17 cellular contexts compared by ENCODE assay signal in genomic region chr10:103171278-103171677, GRCh38. TPM values are rescaled to one million over a fixed set of nuclear protein-coding genes. Genes with fewer than 3 reads are reported as not detected.
DNase-seq lines count a peak whose midpoint lies in the region; ATAC-seq, FAIRE-seq and TF ChIP-seq lines count a peak whose summit lies in the region.
"Had no signal": no experiment of that assay in that cellular context is flagged by ENCODE, and none has a peak within 500 bp of the region (broad histone marks: within the 10 kb centered on the region; RNA-seq: fewer than 3 reads in every experiment).

No MANE protein-coding gene starts in this region.

- no peak overlapping the region for H3K4me3 ChIP-seq in DND-41 (ENCODE audit: low read depth in 1 of 2, low read length in 2 of 2)
- no peak overlapping the region for H3K4me3 ChIP-seq in epithelial cell of esophagus (ENCODE audit: low read length)
- no peak overlapping the region for H3K4me3 ChIP-seq in pancreas
- H3K4me3 ChIP-seq: esophagus muscularis mucosa, right lobe of liver, SK-N-MC had no signal

- no peak overlapping the region; the same call in 1 of the 2 replicates for H3K9ac ChIP-seq in DND-41 (ENCODE audit: low read depth, low read length)

- H3K27me3 ChIP-seq in DND-41 (ENCODE audit: insufficient read depth, low read length, poor library complexity): no peaks in the 10 kb centered on the region
- no peaks in the 10 kb centered on the region for H3K27me3 ChIP-seq in pancreas
- H3K27me3 ChIP-seq: esophagus muscularis mucosa, right lobe of liver had no signal

- no peak overlapping the region for H3K4me2 ChIP-seq in DND-41 (ENCODE audit: insufficient read depth, low read length)

- H3K27ac ChIP-seq in DND-41 (ENCODE audit: low read length) (peak overlapping the region; percentile 60), pancreas (peak overlapping the region in 2 of 4 donors; percentile 61 to 82)
- H3K27ac ChIP-seq: esophagus muscularis mucosa, right lobe of liver, SK-N-MC had no signal

- no peaks in the 10 kb centered on the region for H3K9me3 ChIP-seq in DND-41 (ENCODE audit: insufficient read depth, low read length, severe bottlenecking)
- no peaks in the 10 kb centered on the region for H3K9me3 ChIP-seq in pancreas
- H3K9me3 ChIP-seq: esophagus muscularis mucosa, right lobe of liver had no signal

- no peak for TF ChIP-seq CTCF in DND-41 (IDR thresholded peaks at IDR 0.05; ENCODE audit: borderline replicate concordance, extremely low read depth, low read length, poor library complexity, severe bottlenecking)
- no peak for TF ChIP-seq CTCF in epithelial cell of esophagus (IDR thresholded peaks at IDR 0.05; ENCODE audit: insufficient read depth, low read depth, low read length, missing control alignments)
- TF ChIP-seq CTCF in pancreas (IDR thresholded peaks at IDR 0.05): no peak

- FAIRE-seq in pancreas (lab: Jason Lieb, UNC): peak; percentile 65
- FAIRE-seq: GM12891 had no signal

- H3K79me2 ChIP-seq in DND-41 (ENCODE audit: insufficient read depth, low read length): peaks cover 89% of the 10 kb centered on the region

- H3K4me1 ChIP-seq in DND-41 (ENCODE audit: insufficient read depth, low read length) (peaks cover 21% of the 10 kb centered on the region), pancreas (peaks cover 0 to 7% (median 0%) of the 10 kb centered on the region in 3 donors)
- H3K4me1 ChIP-seq: right lobe of liver had no signal

- ATAC-seq in DND-41 (ENCODE audit: insufficient read depth, low read depth) (peak; percentile 52; the same call in 1 of the 3 replicates), pancreas (peak; percentile 40 to 84 (median 75)), SK-N-SH treated with all-trans-retinoic acid at 6 μM for 48 hours (no peak)

- no peak for DNase-seq in DND-41
- DNase-seq in LoVo (ENCODE audit: low spot score): peak; percentile 41
- peak; percentile 77 for DNase-seq in epithelial cell of esophagus (ENCODE audit: low read depth)
- no peak for DNase-seq in pancreas
- DNase-seq in anterior cingulate cortex (lab: John Stamatoyannopoulos, UW): no peak
- DNase-seq in retina: no peak
- DNase-seq: COR-L47, GDM1, MV-4-11, NCI-H2081 treated with DMSO at 0.1 percent for 48 hours, NCI-H524, right lobe of liver, T1000 had no signal

- H4K20me1 ChIP-seq in DND-41 (ENCODE audit: insufficient read depth, low read length): peaks cover 14% of the 10 kb centered on the region; the same call in 1 of the 2 replicates

- H2AFZ ChIP-seq in DND-41 (ENCODE audit: low read depth, low read length): no peak overlapping the region

- WGBS in pancreas, 2 donors: 29 to 36% methylated on average over 1 of the region's 1 CpG

- H3K36me3 ChIP-seq in DND-41 (ENCODE audit: insufficient read depth, low read length) (peaks cover 76% of the 10 kb centered on the region), pancreas (peaks cover 0 to 26% (median 12%) of the 10 kb centered on the region in 3 donors)

- intact Hi-C loops in pancreas (cut with DNase I): no loop called here

TF ChIP-seq in SK-N-SH treated with all-trans-retinoic acid at 6 μM for 48 hours, 23 proteins besides CTCF, POLR2A, EP300 and RAD21:
- TF ChIP-seq TSHZ2 (CRISPR knock-in tag; IDR thresholded peaks at IDR 0.05): no peak
- no peak for TF ChIP-seq ARNTL (CRISPR knock-in tag; IDR thresholded peaks at IDR 0.05; ENCODE audit: borderline replicate concordance, low read depth)
- no peak for TF ChIP-seq PATZ1 (CRISPR knock-in tag; IDR thresholded peaks at IDR 0.05; ENCODE audit: borderline replicate concordance)
- TF ChIP-seq ISL1 (CRISPR knock-in tag; IDR thresholded peaks at IDR 0.05): no peak
- TF ChIP-seq CSRNP3 (CRISPR knock-in tag; IDR thresholded peaks at IDR 0.05): no peak
- TF ChIP-seq OSR1 (CRISPR knock-in tag; IDR thresholded peaks at IDR 0.05): no peak
- no peak for TF ChIP-seq ZNF70 (CRISPR knock-in tag; IDR thresholded peaks at IDR 0.05)
- no peak for TF ChIP-seq CSDC2 (CRISPR knock-in tag; IDR thresholded peaks at IDR 0.05)
- no peak for TF ChIP-seq CREB5 (CRISPR knock-in tag; IDR thresholded peaks at IDR 0.05; ENCODE audit: low read depth)
- TF ChIP-seq BACH2 (CRISPR knock-in tag; IDR thresholded peaks at IDR 0.05; ENCODE audit: borderline replicate concordance): no peak
- TF ChIP-seq ZFP3 (CRISPR knock-in tag; IDR thresholded peaks at IDR 0.05): no peak
- TF ChIP-seq GLIS3 (CRISPR knock-in tag; IDR thresholded peaks at IDR 0.05): no peak
- no peak for TF ChIP-seq ZFP30 (CRISPR knock-in tag; IDR thresholded peaks at IDR 0.05)
- TF ChIP-seq ESRRG (CRISPR knock-in tag; IDR thresholded peaks at IDR 0.05): no peak
- TF ChIP-seq PPARA (CRISPR knock-in tag; IDR thresholded peaks at IDR 0.05; ENCODE audit: borderline replicate concordance): no peak

RNA-seq across cellular contexts. Expression of gene NT5C2, which starts 21.8 kb away (rescaled TPM):
- total RNA-seq in pancreas: 10 to 100 TPM; 21.7 to 45.0 (median 26.4) TPM
- polyA plus RNA-seq in pancreas: 10 to 100 TPM; 19.4 to 34.2 TPM

Comparison
In these comparisons a context has a peak if more than half of its experiments do, and no peak if none do; other contexts are left out.
1. DNase-seq: peak in LoVo (single experiment) and epithelial cell of esophagus (single experiment); none in DND-41 (single experiment), pancreas (0 of 6), anterior cingulate cortex (0 of 58) and retina (single experiment).